In genomic region chr11:73856001-73856663, GRCh38 we compare ENCODE assay signal across 16 cellular contexts. TPM values are rescaled to one million over a fixed set of nuclear protein-coding genes. Genes with fewer than 3 reads are reported as not detected.
DNase-seq lines count a peak whose midpoint lies in the region; ATAC-seq and TF ChIP-seq lines count a peak whose summit lies in the region.
"Had no signal": no experiment of that assay in that cellular context is flagged by ENCODE, and none has a peak within 500 bp of the region (broad histone marks: within the 10 kb centered on the region; RNA-seq: fewer than 3 reads in every experiment).

No MANE protein-coding gene starts in this region.

- peaks cover 25% of the 10 kb centered on the region for H3K36me3 ChIP-seq in BE2C
- H3K36me3 ChIP-seq in aorta (ENCODE audit: control insufficient read depth in 1 of 2, insufficient read depth in 2 of 2, low read length in 1 of 2) = peaks cover 3 to 9% of the 10 kb centered on the region in 2 donors
- H3K36me3 ChIP-seq: ovary had no signal

- H3K4me1 Mint-ChIP-seq in T-helper 2 cell treated with Interferon-gamma antibody and Interleukin-4, amounts not matched to agents 5 μg/mL and 100 μg/mL, for 36 hours (ENCODE audit: low read depth) = no peaks in the 10 kb centered on the region
- H3K4me1 Mint-ChIP-seq: IgD-negative memory B cell had no signal

- no peak for ATAC-seq in aorta (ENCODE audit: low FRiP score)

- H3K27me3 ChIP-seq in BE2C = no peaks in the 10 kb centered on the region
- H3K27me3 ChIP-seq in dorsolateral prefrontal cortex = no peaks in the 10 kb centered on the region
- H3K27me3 ChIP-seq in aorta (ENCODE audit: control insufficient read depth in 1 of 2, insufficient read depth in 2 of 2, low read length in 1 of 2) = no peaks in the 10 kb centered on the region
- H3K27me3 ChIP-seq: ovary, stomach had no signal

- H3K4me1 ChIP-seq in BE2C (no peaks in the 10 kb centered on the region), aorta (ENCODE audit: control insufficient read depth in 1 of 2, insufficient read depth in 2 of 2, low read length in 2 of 2) (no peaks in the 10 kb centered on the region)
- H3K4me1 ChIP-seq: stomach had no signal

- H3K9me3 ChIP-seq in BE2C = no peaks in the 10 kb centered on the region
- no peaks in the 10 kb centered on the region for H3K9me3 ChIP-seq in aorta (ENCODE audit: control insufficient read depth, low read length)
- H3K9me3 ChIP-seq: ovary, stomach had no signal

- 94 to 97% methylated on average over 1 of the region's 1 CpG for WGBS in aorta, 2 donors

- intact Hi-C loops in dorsolateral prefrontal cortex (cut with DNase I) = loop anchor here (2.0 to 5.0 kb wide), 3 partner anchors 21 to 69 kb away; partner anchors contain the start of genes COA4 (in 1 of the 2), MRPL48 (in 1 of the 2) and PAAF1 (in 1 of the 2)
- intact Hi-C loops in aorta (cut with DNase I) = no loop called here

- no peak overlapping the region for H3K27ac Mint-ChIP-seq in T-helper 2 cell treated with Interferon-gamma antibody and Interleukin-4, amounts not matched to agents 5 μg/mL and 100 μg/mL, for 36 hours
- H3K27ac Mint-ChIP-seq: dendritic cell treated with granulocyte-macrophage colony-stimulating factor and Interleukin-4, amounts not matched to agents 40 ng/mL and 50 ng/mL, for 4 days; IgD-negative memory B cell had no signal

- H3K9me3 Mint-ChIP-seq in T-helper 2 cell treated with Interferon-gamma antibody and Interleukin-4, amounts not matched to agents 5 μg/mL and 100 μg/mL, for 36 hours = no peaks in the 10 kb centered on the region
- H3K9me3 Mint-ChIP-seq: dendritic cell treated with granulocyte-macrophage colony-stimulating factor and Interleukin-4, amounts not matched to agents 40 ng/mL and 50 ng/mL, for 4 days; IgD-negative memory B cell had no signal

- no peaks in the 10 kb centered on the region for H3K27me3 Mint-ChIP-seq in T-helper 2 cell treated with Interferon-gamma antibody and Interleukin-4, amounts not matched to agents 5 μg/mL and 100 μg/mL, for 36 hours (ENCODE audit: low read depth)
- H3K27me3 Mint-ChIP-seq: dendritic cell treated with granulocyte-macrophage colony-stimulating factor and Interleukin-4, amounts not matched to agents 40 ng/mL and 50 ng/mL, for 4 days; IgD-negative memory B cell had no signal

- H3K36me3 Mint-ChIP-seq in T-helper 2 cell treated with Interferon-gamma antibody and Interleukin-4, amounts not matched to agents 5 μg/mL and 100 μg/mL, for 36 hours (ENCODE audit: low read depth) = peaks cover 18% of the 10 kb centered on the region

- H3K4me3 ChIP-seq in BE2C (ENCODE audit: low read depth, low read length) (no peak overlapping the region), dorsolateral prefrontal cortex (peak overlapping the region in 26 of 59 donors; percentile 0 to 35 (median 14)), aorta (ENCODE audit: low read length in 2 of 2) (no peak overlapping the region)
- H3K4me3 ChIP-seq: ovary, stomach had no signal

- DNase-seq in BE2C (peak; percentile 15), NCI-H187 treated with DMSO at 0.1 percent for 48 hours (lab: John Stamatoyannopoulos, UW) (peak; percentile 66), dorsolateral prefrontal cortex (peak in 3 of 10 donors; percentile 30 to 41 (median 38)), iris pigment epithelial cell (ENCODE audit: low read depth) (peak; percentile 7), OCI-M1 (lab: John Stamatoyannopoulos, UW) (no peak), aorta (no peak), NOMO-1 treated with dmso at 0.1 percent for 144 hours (lab: John Stamatoyannopoulos, UW; ENCODE audit: unreplicated experiment) (no peak)
- DNase-seq in T-helper 2 cell treated with Interferon-gamma antibody and Interleukin-4, amounts not matched to agents 5 μg/mL and 100 μg/mL, for 36 hours (ENCODE audit: low spot score) = no peak
- DNase-seq: GF-D8, kidney glomerular epithelial cell, NCI-H748 treated with DMSO at 0.1 percent for 48 hours, ovary, RPMI8226, stomach had no signal

- H3K27ac ChIP-seq in dorsolateral prefrontal cortex (peak overlapping the region; percentile 78 to 99 (median 96)), aorta (ENCODE audit: low read depth in 1 of 2, low read length in 2 of 2) (no peak overlapping the region)
- H3K27ac ChIP-seq: ovary, stomach had no signal

- TF ChIP-seq CTCF in BE2C (IDR thresholded peaks at IDR 0.05; ENCODE audit: low read depth, low read length) (no peak), dorsolateral prefrontal cortex (IDR thresholded peaks at IDR 0.05 in 54 of 56, conservative IDR thresholded peaks at IDR 0.05 in 2 of 56; ENCODE audit: low read depth in 1 of 56, partially characterized antibody in 56 of 56) (peak in 1 of 56 donors; percentile 13)

- H3K4me3 Mint-ChIP-seq in T-helper 2 cell treated with Interferon-gamma antibody and Interleukin-4, amounts not matched to agents 5 μg/mL and 100 μg/mL, for 36 hours = no peak overlapping the region
- H3K4me3 Mint-ChIP-seq: dendritic cell treated with granulocyte-macrophage colony-stimulating factor and Interleukin-4, amounts not matched to agents 40 ng/mL and 50 ng/mL, for 4 days; IgD-negative memory B cell had no signal

RNA-seq across cellular contexts. Expression of gene COA4, which starts 20.5 kb away (rescaled TPM):
- polyA plus RNA-seq in BE2C (2012; ENCODE audit: insufficient read depth, insufficient read length, low read depth) = 441 TPM
- total RNA-seq in dorsolateral prefrontal cortex = 10 to 100 TPM; 20.8 to 58.4 (median 35.4) TPM
- total RNA-seq in aorta = 10 to 100 TPM; 34.1 to 39.1 TPM
- 10 to 100 TPM; 56.4 to 77.0 TPM for polyA plus RNA-seq in aorta

RNA-seq across cellular contexts. Expression of gene PAAF1, which starts 20.7 kb away (rescaled TPM):
- polyA plus RNA-seq in BE2C (2012; ENCODE audit: insufficient read depth, insufficient read length, low read depth) = 9.9 TPM
- total RNA-seq in dorsolateral prefrontal cortex (10 to 100 TPM; 27.3 to 94.7 (median 55.4) TPM), aorta (10 to 100 TPM; 13.9 to 18.6 TPM)
- polyA plus RNA-seq in aorta = 10 to 100 TPM; 14.9 to 23.9 TPM

Comparison
In these comparisons a context has a peak if more than half of its experiments do, and no peak if none do; other contexts are left out.
1. DNase-seq: peak in BE2C (single experiment), NCI-H187 treated with DMSO at 0.1 percent for 48 hours (single experiment) and iris pigment epithelial cell (single experiment); none in OCI-M1 (single experiment), aorta (0 of 2), T-helper 2 cell treated with Interferon-gamma antibody and Interleukin-4, amounts not matched to agents 5 μg/mL and 100 μg/mL, for 36 hours (single experiment) and NOMO-1 treated with dmso at 0.1 percent for 144 hours (single experiment).
2. H3K27ac ChIP-seq: peak in dorsolateral prefrontal cortex (59 of 59); none in aorta (0 of 2).
3. intact Hi-C loops: an anchor here in dorsolateral prefrontal cortex (2.0 to 5.0 kb wide); none called in aorta.